20 cellular contexts compared by ENCODE assay signal in genomic region chr18:53745228-53745967, GRCh38.
DNase-seq lines count a peak whose midpoint lies in the region; FAIRE-seq and TF ChIP-seq lines count a peak whose summit lies in the region.
"Had no signal": no experiment of that assay in that cellular context is flagged by ENCODE, and none has a peak within 500 bp of the region (broad histone marks: within the 10 kb centered on the region; RNA-seq: fewer than 3 reads in every experiment).

No MANE protein-coding gene starts in this region.

- no peak overlapping the region for H3K4me3 ChIP-seq in fibroblast of the aortic adventitia (ENCODE audit: low read depth, low read length)
- H3K4me3 ChIP-seq: coronary artery, prostate gland, tibial artery had no signal

- no peaks in the 10 kb centered on the region for H3K9me3 Mint-ChIP-seq in activated CD4-positive, alpha-beta T cell treated with anti-CD3 and anti-CD28 coated beads, Interleukin-2, amount 10 ng/mL, durations not matched to agents 24 days and 14 days
- H3K9me3 Mint-ChIP-seq: activated CD4-positive, alpha-beta T cell treated with anti-CD3 and anti-CD28 coated beads, Interleukin-2, amount 10 ng/mL, durations not matched to agents 7 days and 5 days; nephron had no signal

- TF ChIP-seq CTCF in fibroblast of the aortic adventitia (IDR thresholded peaks at IDR 0.05; ENCODE audit: insufficient read depth, low read length) = no peak

- DNase-seq in NCI-H2171 treated with DMSO at 0.1 percent for 48 hours (lab: John Stamatoyannopoulos, UW) (peak; percentile 2), NCI-H2171 (lab: John Stamatoyannopoulos, UW) (no peak), SW 1271 (lab: John Stamatoyannopoulos, UW) (peak; percentile 11 to 32), fibroblast of the aortic adventitia (ENCODE audit: low read depth) (peak; percentile 27), urothelium cell line (ENCODE audit: low spot score) (peak; percentile 6), islet precursor cell (no peak)
- no peak for DNase-seq in activated CD4-positive, alpha-beta T cell treated with anti-CD3 and anti-CD28 coated beads for 48 hours
- no peak for DNase-seq in activated CD4-positive, alpha-beta T cell treated with anti-CD3 and anti-CD28 coated beads, Interleukin-2, amount 10 ng/mL, durations not matched to agents 24 days and 14 days
- DNase-seq: ACHN; activated CD4-positive, alpha-beta T cell treated with anti-CD3 and anti-CD28 coated beads, Interleukin-2, amount 10 ng/mL, durations not matched to agents 7 days and 5 days; activated naive CD4-positive, alpha-beta T cell; anterior cingulate cortex; NCI-H1930; NCI-H524; tibial artery had no signal

- no peaks in the 10 kb centered on the region for H3K36me3 Mint-ChIP-seq in activated CD4-positive, alpha-beta T cell treated with anti-CD3 and anti-CD28 coated beads, Interleukin-2, amount 10 ng/mL, durations not matched to agents 24 days and 14 days (ENCODE audit: low read depth)

- H3K27ac Mint-ChIP-seq in activated CD4-positive, alpha-beta T cell treated with anti-CD3 and anti-CD28 coated beads, Interleukin-2, amount 10 ng/mL, durations not matched to agents 24 days and 14 days = no peak overlapping the region
- H3K27ac Mint-ChIP-seq: activated CD4-positive, alpha-beta T cell treated with anti-CD3 and anti-CD28 coated beads, Interleukin-2, amount 10 ng/mL, durations not matched to agents 7 days and 5 days; nephron had no signal

- intact Hi-C loops in activated CD4-positive, alpha-beta T cell treated with anti-CD3 and anti-CD28 coated beads, Interleukin-2, amount 10 ng/mL, durations not matched to agents 24 days and 14 days (cut with micrococcal nuclease) = no loop called here

- no peak for FAIRE-seq in urothelium cell line (lab: Jason Lieb, UNC)
- FAIRE-seq: endothelial cell of umbilical vein, GM12892 had no signal

- H3K27me3 Mint-ChIP-seq in activated CD4-positive, alpha-beta T cell treated with anti-CD3 and anti-CD28 coated beads, Interleukin-2, amount 10 ng/mL, durations not matched to agents 24 days and 14 days = no peaks in the 10 kb centered on the region
- H3K27me3 Mint-ChIP-seq: activated CD4-positive, alpha-beta T cell treated with anti-CD3 and anti-CD28 coated beads, Interleukin-2, amount 10 ng/mL, durations not matched to agents 7 days and 5 days had no signal

- no peaks in the 10 kb centered on the region for H3K4me1 Mint-ChIP-seq in activated CD4-positive, alpha-beta T cell treated with anti-CD3 and anti-CD28 coated beads, Interleukin-2, amount 10 ng/mL, durations not matched to agents 24 days and 14 days
- H3K4me1 Mint-ChIP-seq: activated CD4-positive, alpha-beta T cell treated with anti-CD3 and anti-CD28 coated beads, Interleukin-2, amount 10 ng/mL, durations not matched to agents 7 days and 5 days; nephron had no signal

- H3K4me3 Mint-ChIP-seq in activated CD4-positive, alpha-beta T cell treated with anti-CD3 and anti-CD28 coated beads, Interleukin-2, amount 10 ng/mL, durations not matched to agents 24 days and 14 days = no peak overlapping the region
- H3K4me3 Mint-ChIP-seq: activated CD4-positive, alpha-beta T cell treated with anti-CD3 and anti-CD28 coated beads, Interleukin-2, amount 10 ng/mL, durations not matched to agents 7 days and 5 days; nephron had no signal

Comparison
In these comparisons a context has a peak if more than half of its experiments do, and no peak if none do; other contexts are left out.
1. DNase-seq: peak in NCI-H2171 treated with DMSO at 0.1 percent for 48 hours (single experiment), SW 1271 (2 of 2), fibroblast of the aortic adventitia (single experiment) and urothelium cell line (single experiment); none in NCI-H2171 (single experiment), activated CD4-positive, alpha-beta T cell treated with anti-CD3 and anti-CD28 coated beads for 48 hours (single experiment), activated CD4-positive, alpha-beta T cell treated with anti-CD3 and anti-CD28 coated beads, Interleukin-2, amount 10 ng/mL, durations not matched to agents 24 days and 14 days (single experiment) and islet precursor cell (single experiment).